30 cellular contexts compared by ENCODE assay signal in the genomic region with DNA sequence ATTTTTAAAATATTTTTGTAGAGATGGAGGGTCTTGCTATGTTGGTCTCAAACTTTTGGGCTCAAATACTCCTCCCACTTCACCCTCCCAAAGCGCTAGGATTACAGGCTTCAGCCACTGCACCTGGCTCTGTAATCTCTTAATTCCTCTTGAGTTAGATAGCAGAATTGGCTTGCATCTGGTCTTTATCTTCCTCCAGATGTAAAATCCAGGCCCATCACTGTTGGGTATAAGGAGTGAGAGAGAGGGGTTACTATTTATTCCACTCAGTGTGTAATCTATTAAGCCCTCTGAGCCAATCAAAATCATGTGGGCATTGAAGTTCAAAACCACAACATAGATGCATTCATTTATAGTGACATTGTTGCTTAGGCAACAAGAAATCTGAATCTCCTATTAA.
"Had no signal": no experiment of that assay in that cellular context is flagged by ENCODE, and none has a peak within 500 bp of the region (broad histone marks: within the 10 kb centered on the region; RNA-seq: fewer than 3 reads in every experiment).

No MANE protein-coding gene starts in this region.

- H3K27me3 ChIP-seq: adrenal gland, Peyer's patch, SJSA1 had no signal

- H3K4me3 Mint-ChIP-seq: activated CD4-positive, alpha-beta T cell treated with anti-CD3 and anti-CD28 coated beads, Interleukin-2, amount 10 ng/mL, durations not matched to agents 7 days and 5 days; activated CD8-positive, alpha-beta T cell treated with anti-CD3 and anti-CD28 coated beads, Interleukin-2, amount 10 ng/mL, durations not matched to agents 7 days and 5 days; activated naive CD4-positive, alpha-beta T cell treated with anti-CD3 and anti-CD28 coated beads, Interleukin-2, amount 50 U/mL, for 24 hours; activated T-cell treated with anti-CD3 and anti-CD28 coated beads, Interleukin-2, amount 50 U/mL, for 24 hours; brain; T-helper 1 cell treated with Interleukin-12 subunit alpha and Interleukin-12 subunit beta and Interleukin-4 antibody, amounts not matched to agents 30 μg/mL and 1 μg/mL, for 36 hours; T-helper 2 cell treated with Interferon-gamma antibody and Interleukin-4, amounts not matched to agents 5 μg/mL and 100 μg/mL, for 36 hours had no signal

- H3K27ac Mint-ChIP-seq: activated CD4-positive, alpha-beta T cell treated with anti-CD3 and anti-CD28 coated beads, Interleukin-2, amount 10 ng/mL, durations not matched to agents 7 days and 5 days; activated CD8-positive, alpha-beta T cell treated with anti-CD3 and anti-CD28 coated beads, Interleukin-2, amount 10 ng/mL, durations not matched to agents 7 days and 5 days; activated naive CD4-positive, alpha-beta T cell treated with anti-CD3 and anti-CD28 coated beads, Interleukin-2, amount 50 U/mL, for 24 hours; activated T-cell treated with anti-CD3 and anti-CD28 coated beads, Interleukin-2, amount 50 U/mL, for 24 hours; activated T-helper 2 cell treated with anti-CD3 and anti-CD28 coated beads, Interferon-gamma antibody, Interleukin-2, Interleukin-4, amounts not matched to agents 10 μg/mL and 5 μg/mL and 100 μg/mL, durations not matched to agents 14 hours and 24 hours and 36 hours; brain; T-helper 1 cell treated with Interleukin-12 subunit alpha and Interleukin-12 subunit beta and Interleukin-4 antibody, amounts not matched to agents 30 μg/mL and 1 μg/mL, for 36 hours; T-helper 2 cell treated with Interferon-gamma antibody and Interleukin-4, amounts not matched to agents 5 μg/mL and 100 μg/mL, for 36 hours had no signal

- H3K36me3 ChIP-seq: adrenal gland, Peyer's patch, SJSA1 had no signal

- DNase-seq: activated CD4-positive, alpha-beta T cell treated with anti-CD3 and anti-CD28 coated beads, Interleukin-2, amount 10 ng/mL, durations not matched to agents 7 days and 5 days; activated CD4-positive, alpha-beta T cell treated with anti-CD3 and anti-CD28 coated beads, Interleukin-2, amount 50 U/mL, for 48 hours; activated CD8-positive, alpha-beta T cell treated with anti-CD3 and anti-CD28 coated beads, Interleukin-2, amount 10 ng/mL, durations not matched to agents 7 days and 5 days; activated gamma-delta T cell; activated naive CD4-positive, alpha-beta T cell treated with Interleukin-2 at 50 U/mL for 16 hours; activated T-cell treated with anti-CD3 and anti-CD28 coated beads, Interleukin-2, amount 50 U/mL, for 24 hours; adrenal gland; caudate nucleus; cerebellar nuclear complex; KG1; MM.1S; MV-4-11; NCI-H1105; NCI-H1436; NCI-H1694; NCI-H1930; NCI-H2081 treated with DMSO at 0.1 percent for 48 hours; NCI-H345; NCI-H510A; NK-92 treated with Interleukin-12 subunit alpha and Interleukin-12 subunit beta, amount 100 ng/mL, for 24 hours; PC-3; Peyer's patch; RPMI8226; SHP77 treated with DMSO at 0.1 percent for 48 hours had no signal

- H3K36me3 Mint-ChIP-seq: activated naive CD4-positive, alpha-beta T cell treated with anti-CD3 and anti-CD28 coated beads, Interleukin-2, amount 50 U/mL, for 24 hours had no signal

- H3K9me3 ChIP-seq: adrenal gland, Peyer's patch, SJSA1 had no signal

- H3K4me3 ChIP-seq: adrenal gland, Peyer's patch, SJSA1 had no signal

- H3K4me1 Mint-ChIP-seq: activated CD4-positive, alpha-beta T cell treated with anti-CD3 and anti-CD28 coated beads, Interleukin-2, amount 10 ng/mL, durations not matched to agents 7 days and 5 days; activated naive CD4-positive, alpha-beta T cell treated with anti-CD3 and anti-CD28 coated beads, Interleukin-2, amount 50 U/mL, for 24 hours had no signal

- H3K4me1 ChIP-seq: adrenal gland, Peyer's patch, SJSA1 had no signal

- H3K27me3 Mint-ChIP-seq: activated naive CD4-positive, alpha-beta T cell treated with anti-CD3 and anti-CD28 coated beads, Interleukin-2, amount 50 U/mL, for 24 hours; brain had no signal

- H3K27ac ChIP-seq: adrenal gland, Peyer's patch, SJSA1 had no signal

- ATAC-seq: activated CD8-positive, alpha-beta T cell treated with anti-CD3 and anti-CD28 coated beads, Interleukin-2, amount 10 ng/mL, durations not matched to agents 7 days and 5 days; PC-3 had no signal

- H3K9me3 Mint-ChIP-seq: activated CD4-positive, alpha-beta T cell treated with anti-CD3 and anti-CD28 coated beads, Interleukin-2, amount 10 ng/mL, durations not matched to agents 7 days and 5 days; activated naive CD4-positive, alpha-beta T cell treated with anti-CD3 and anti-CD28 coated beads, Interleukin-2, amount 50 U/mL, for 24 hours; activated T-cell treated with anti-CD3 and anti-CD28 coated beads, Interleukin-2, amount 50 U/mL, for 24 hours; activated T-helper 2 cell treated with anti-CD3 and anti-CD28 coated beads, Interferon-gamma antibody, Interleukin-2, Interleukin-4, amounts not matched to agents 10 μg/mL and 5 μg/mL and 100 μg/mL, durations not matched to agents 14 hours and 24 hours and 36 hours; brain; T-helper 1 cell treated with Interleukin-12 subunit alpha and Interleukin-12 subunit beta and Interleukin-4 antibody, amounts not matched to agents 30 μg/mL and 1 μg/mL, for 36 hours; T-helper 2 cell treated with Interferon-gamma antibody and Interleukin-4, amounts not matched to agents 5 μg/mL and 100 μg/mL, for 36 hours had no signal
